Comparison of ENCODE assay signal across 5 cellular contexts in genomic region chr2:241800198-241800903, GRCh38. TPM values are rescaled to one million over a fixed set of nuclear protein-coding genes. Genes with fewer than 3 reads are reported as not detected.
"Had no signal": no experiment of that assay in that cellular context is flagged by ENCODE, and none has a peak within 500 bp of the region (broad histone marks: within the 10 kb centered on the region; RNA-seq: fewer than 3 reads in every experiment).

No MANE protein-coding gene starts in this region.

RNA-seq across cellular contexts. Expression of gene NEU4, which starts 8.6 kb away (rescaled TPM):
- total RNA-seq: LHCN-M2, RPMI7951, SK-MEL-5 had no signal

RNA-seq across cellular contexts. Expression of gene GAL3ST2, which starts 23.7 kb away (rescaled TPM):
- total RNA-seq: activated B cell treated with CpG ODN at 0.5 μM for 24 hours, LHCN-M2, RPMI7951, SK-MEL-5 had no signal

RNA-seq across cellular contexts. Expression of gene PDCD1, which starts 58.3 kb away (rescaled TPM):
- total RNA-seq: LHCN-M2, NCI-H460, RPMI7951, SK-MEL-5 had no signal
